In the genomic region with DNA sequence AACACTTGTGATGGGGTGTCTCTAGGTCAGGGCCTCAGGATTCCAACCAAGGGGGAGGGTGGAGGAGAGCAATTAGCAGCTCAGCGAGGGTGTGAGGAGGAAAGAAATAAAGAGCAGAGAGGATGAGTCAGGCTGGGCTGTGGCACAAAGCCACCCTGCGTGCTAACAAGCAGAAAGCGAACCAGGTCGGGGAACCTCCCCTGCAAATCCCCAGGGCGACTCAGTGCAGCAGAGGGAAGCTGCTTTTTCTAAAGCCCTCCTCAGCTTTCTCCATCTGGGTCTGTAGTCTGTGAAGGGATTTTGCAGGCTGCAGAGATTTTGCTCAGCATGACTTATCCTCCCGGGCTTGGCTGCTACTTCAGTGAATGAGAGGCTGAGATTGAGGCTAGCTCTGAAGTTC, we compare ENCODE assay signal across 11 cellular contexts. TPM values are rescaled to one million over a fixed set of nuclear protein-coding genes. Genes with fewer than 3 reads are reported as not detected.
DNase-seq lines count a peak whose midpoint lies in the region; ATAC-seq and TF ChIP-seq lines count a peak whose summit lies in the region.
"Had no signal": no experiment of that assay in that cellular context is flagged by ENCODE, and none has a peak within 500 bp of the region (broad histone marks: within the 10 kb centered on the region; RNA-seq: fewer than 3 reads in every experiment).

No MANE protein-coding gene starts in this region.

- CTCF ChIA-PET in Caco-2 (lab: Charles Lee) (no interaction called here), MCF 10A (lab: Yijun Ruan, JAX) (interaction anchor here (0.6 to 3.6 kb wide), 10 partner anchors 8 to 233 kb away, joined by 3 to 24 read pairs (median 5); no protein-coding TSS in a partner anchor), T-cell (lab: Charles Lee) (no interaction called here)

- H3K27me3 Mint-ChIP-seq in Caco-2 (ENCODE audit: insufficient read depth, unreplicated experiment) (no peaks in the 10 kb centered on the region), MCF 10A (ENCODE audit: insufficient read depth, unreplicated experiment) (no peaks in the 10 kb centered on the region), T-cell (peaks cover 45 to 54% of the 10 kb centered on the region in 2 donors)

- POLR2A ChIA-PET in Caco-2 (lab: Charles Lee): no interaction called here
- POLR2A ChIA-PET in MCF 10A (lab: Yijun Ruan, JAX): interaction anchor here (0.6 to 2.3 kb wide), 23 partner anchors 8 to 280 kb away, joined by 3 to 29 read pairs (median 4); no protein-coding TSS in a partner anchor
- POLR2A ChIA-PET in T-cell (lab: Charles Lee): no interaction called here

- peaks cover 63% of the 10 kb centered on the region for H3K4me1 ChIP-seq in Caco-2

- H3K27ac Mint-ChIP-seq in Caco-2 (ENCODE audit: unreplicated experiment) (peak overlapping the region; percentile 16), MCF 10A (ENCODE audit: low read depth, unreplicated experiment) (peak overlapping the region; percentile 26), T-cell (no peak overlapping the region)

- intact Hi-C loops in Caco-2 (cut with micrococcal nuclease; ENCODE audit: unreplicated experiment): no loop called here
- intact Hi-C loops in MCF 10A (cut with micrococcal nuclease): no loop called here

- H3K36me3 ChIP-seq in Caco-2 (ENCODE audit: control insufficient read depth, insufficient read depth, low read length): no peaks in the 10 kb centered on the region
- H3K36me3 ChIP-seq: thoracic aorta had no signal

- no peak overlapping the region for H3K4me3 Mint-ChIP-seq in Caco-2 (ENCODE audit: unreplicated experiment)
- H3K4me3 Mint-ChIP-seq in MCF 10A (ENCODE audit: unreplicated experiment): no peak overlapping the region
- no peak overlapping the region for H3K4me3 Mint-ChIP-seq in T-cell

- H3K36me3 Mint-ChIP-seq in Caco-2 (ENCODE audit: insufficient read depth, unreplicated experiment) (peaks cover 6% of the 10 kb centered on the region), MCF 10A (ENCODE audit: insufficient read depth, unreplicated experiment) (no peaks in the 10 kb centered on the region), T-cell (no peaks in the 10 kb centered on the region)

- H3K4me1 Mint-ChIP-seq in Caco-2 (ENCODE audit: low read depth, unreplicated experiment) (peaks cover 64% of the 10 kb centered on the region), MCF 10A (ENCODE audit: insufficient read depth, unreplicated experiment) (peaks cover 20% of the 10 kb centered on the region), T-cell (no peaks in the 10 kb centered on the region)

- H3K4me3 ChIP-seq in Caco-2 (ENCODE audit: low read depth, low read length): no peak overlapping the region
- H3K4me3 ChIP-seq: thoracic aorta had no signal

- no peaks in the 10 kb centered on the region for H3K27me3 ChIP-seq in Caco-2 (replicated peaks; ENCODE audit: control insufficient read depth, insufficient read depth, low read length)

- H3K9me3 Mint-ChIP-seq in Caco-2 (ENCODE audit: unreplicated experiment) (no peaks in the 10 kb centered on the region), MCF 10A (ENCODE audit: unreplicated experiment) (no peaks in the 10 kb centered on the region), T-cell (peaks cover 0 to 6% (median 3%) of the 10 kb centered on the region in 3 donors)

- peak; percentile 60 for ATAC-seq in HG03442 (IDR thresholded peaks at IDR 0.05; ENCODE audit: unreplicated experiment)
- no peak for ATAC-seq in T-cell (replicated peaks in 1 of 4)
- no peak for ATAC-seq in GM21360 (IDR thresholded peaks at IDR 0.05; ENCODE audit: unreplicated experiment)

- DNase-seq in Caco-2 (no peak), MCF 10A (ENCODE audit: unreplicated experiment) (peak; percentile 89), myocyte (ENCODE audit: low read depth) (peak; percentile 29), COR-L47 (lab: John Stamatoyannopoulos, UW) (no peak), T-cell (no peak), NCI-H1436 (lab: John Stamatoyannopoulos, UW) (no peak)

- no peaks in the 10 kb centered on the region for H3K9me3 ChIP-seq in Caco-2
- H3K9me3 ChIP-seq: thoracic aorta had no signal

- BruUV-seq in Caco-2 (replicated peaks; lab: Mats Ljungman, UMichigan) (no TSS peak), MCF 10A (replicated peaks; lab: Mats Ljungman, UMichigan) (no TSS peak)

- TF ChIP-seq CTCF in Caco-2 (IDR thresholded peaks at IDR 0.05; ENCODE audit: insufficient read depth in 1 of 2, low read depth in 1 of 2, low read length in 1 of 2, severe bottlenecking in 1 of 2, unreplicated experiment in 1 of 2) (no peak), MCF 10A (IDR thresholded peaks at IDR 0.05; ENCODE audit: unreplicated experiment) (no peak)

RNA-seq across cellular contexts. Expression of a gene that starts 6.6 kb away (rescaled TPM):
- total RNA-seq in Caco-2 (2022) (not detected in 2 replicates), MCF 10A (2022) (not detected in 2 replicates), myocyte (not detected in 2 replicates), T-cell (not detected)
- not detected for polyA plus RNA-seq in myocyte (2012)
- total RNA-seq: glomerular endothelial cell, right cardiac atrium, thoracic aorta had no signal
- polyA plus RNA-seq: right cardiac atrium had no signal

RNA-seq across cellular contexts. Expression of a gene that starts 28.0 kb away (rescaled TPM):
- 133 and 138 TPM in 2 replicates for total RNA-seq in Caco-2 (2022)
- 46.7 and 60.3 TPM in 2 replicates for total RNA-seq in MCF 10A (2022)
- 22.1 and 28.2 TPM in 2 replicates for total RNA-seq in myocyte
- 28.0 TPM for polyA plus RNA-seq in myocyte (2012)
- 10 to 100 TPM; 29.0 to 41.1 (median 29.4) TPM for total RNA-seq in T-cell

RNA-seq across cellular contexts. Expression of a gene that starts 56.6 kb away (rescaled TPM):
- total RNA-seq in Caco-2 (2022) (266 and 317 TPM in 2 replicates), MCF 10A (2022) (not detected in 2 replicates), myocyte (not detected in 2 replicates), T-cell (not detected)
- not detected for polyA plus RNA-seq in myocyte (2012)
- total RNA-seq: glomerular endothelial cell had no signal

Comparison
In these comparisons a context has a peak if more than half of its experiments do, and no peak if none do; other contexts are left out.
1. DNase-seq: peak in MCF 10A (single experiment) and myocyte (single experiment); none in Caco-2 (0 of 2), COR-L47 (single experiment), T-cell (0 of 34) and NCI-H1436 (single experiment).
2. H3K27ac Mint-ChIP-seq: peak in Caco-2 (single experiment) and MCF 10A (single experiment); none in T-cell (0 of 2).
3. RNA of a gene that starts 56.6 kb away (total RNA-seq): 266 to 317 TPM in Caco-2; not detected in MCF 10A, not detected in T-cell and not detected in myocyte; every median in the first group is over 100 times any median in the second.